In genomic region chr22:29842740-29843139, GRCh38 we compare ENCODE assay signal across 8 cellular contexts. TPM values are rescaled to one million over a fixed set of nuclear protein-coding genes. Genes with fewer than 3 reads are reported as not detected.
DNase-seq lines count a peak whose midpoint lies in the region; FAIRE-seq and TF ChIP-seq lines count a peak whose summit lies in the region.
"Had no signal": no experiment of that assay in that cellular context is flagged by ENCODE, and none has a peak within 500 bp of the region (broad histone marks: within the 10 kb centered on the region; RNA-seq: fewer than 3 reads in every experiment).

No MANE protein-coding gene starts in this region.

- no peaks in the 10 kb centered on the region for H3K36me3 ChIP-seq in skeletal muscle tissue (ENCODE audit: control insufficient read depth in 3 of 3, insufficient read depth in 3 of 3, low read length in 3 of 3)

- H3K9ac ChIP-seq in skeletal muscle tissue (ENCODE audit: low read depth in 1 of 3, low read length in 3 of 3), result no peak overlapping the region

- DNase-seq in GM12892 (ENCODE audit: insufficient read length) (no peak), fibroblast of mammary gland (ENCODE audit: low read depth) (peak; percentile 99), GM10248 (ENCODE audit: extremely low spot score) (no peak), NK-92 (lab: John Stamatoyannopoulos, UW; ENCODE audit: unreplicated experiment) (no peak), OCI-M2 (lab: John Stamatoyannopoulos, UW; ENCODE audit: unreplicated experiment) (no peak)
- DNase-seq: endodermal cell had no signal

- TF ChIP-seq POLR2A in GM12892 (IDR thresholded peaks at IDR 0.05; ENCODE audit: low read depth, low read length), result no peak

- TF ChIP-seq CTCF in fibroblast of mammary gland (conservative IDR thresholded peaks at IDR 0.05; ENCODE audit: control insufficient read depth, insufficient read depth, low read depth, low read length) (no peak), GM10248 (IDR thresholded peaks at IDR 0.05; ENCODE audit: control extremely low read depth, extremely low read depth, low read depth, missing control alignments) (no peak)

- H3K27ac ChIP-seq in skeletal muscle tissue (ENCODE audit: low read depth, low read length), result peak overlapping the region; percentile 58

- H3K4me3 ChIP-seq in fibroblast of mammary gland (ENCODE audit: control insufficient read depth, low read depth, low read length) (no peak overlapping the region), skeletal muscle tissue (ENCODE audit: low read length in 3 of 3) (no peak overlapping the region)

- POLR2A ChIA-PET in GM10248 (lab: Yijun Ruan, JAX), result no interaction called here

- peaks cover 0 to 3% (median 0%) of the 10 kb centered on the region in 3 donors for H3K9me3 ChIP-seq in skeletal muscle tissue (ENCODE audit: control insufficient read depth in 3 of 3, low read length in 3 of 3)

- FAIRE-seq in GM12892 (lab: Jason Lieb, UNC), result peak; percentile 9

- no peaks in the 10 kb centered on the region for H3K27me3 ChIP-seq in skeletal muscle tissue (ENCODE audit: control insufficient read depth in 3 of 3, insufficient read depth in 3 of 3, low read length in 3 of 3)

- CTCF ChIA-PET in GM10248 (lab: Yijun Ruan, JAX), result no interaction called here

- peaks cover under 1 to 6% (median 2%) of the 10 kb centered on the region in 3 donors for H3K4me1 ChIP-seq in skeletal muscle tissue (ENCODE audit: control insufficient read depth in 3 of 3, insufficient read depth in 3 of 3, low read length in 3 of 3)

TF ChIP-seq in PFSK-1, 5 proteins besides CTCF, POLR2A, EP300 and RAD21:
- TF ChIP-seq TAF1 (IDR thresholded peaks at IDR 0.05; ENCODE audit: borderline replicate concordance, insufficient read depth, low read length), result no peak
- peak; percentile 61 for TF ChIP-seq FOXP2 (optimal IDR thresholded peaks at IDR 0.05; ENCODE audit: borderline replicate concordance, extremely low read depth, extremely low read length, insufficient read depth)

RNA-seq across cellular contexts. Expression of gene ASCC2, which starts 4.7 kb away (rescaled TPM):
- polyA plus RNA-seq in GM12892 (2012; ENCODE audit: missing spikeins), result 32.0 TPM
- 115 TPM for polyA plus RNA-seq in PFSK-1 (2012; ENCODE audit: insufficient read length, low read depth)
- total RNA-seq in skeletal muscle tissue, result 15.7 TPM

RNA-seq across cellular contexts. Expression of gene MTMR3, which starts 40.2 kb away (rescaled TPM):
- polyA plus RNA-seq in GM12892 (2012; ENCODE audit: missing spikeins), result 8.6 TPM
- 18.0 TPM for polyA plus RNA-seq in PFSK-1 (2012; ENCODE audit: insufficient read length, low read depth)
- 38.6 TPM for total RNA-seq in skeletal muscle tissue
